19 cellular contexts compared by ENCODE assay signal in genomic region chr14:31083781-31084180, GRCh38.
"Had no signal": no experiment of that assay in that cellular context is flagged by ENCODE, and none has a peak within 500 bp of the region (broad histone marks: within the 10 kb centered on the region; RNA-seq: fewer than 3 reads in every experiment).

No MANE protein-coding gene starts in this region.

- H3K4me1 ChIP-seq: lower lobe of right lung, uterus had no signal

- H3K4me3 ChIP-seq: coronary artery, heart left ventricle, lower lobe of right lung, ovary, uterus had no signal

- H3K27ac ChIP-seq: coronary artery, foreskin keratinocyte, heart left ventricle, lower lobe of right lung, ovary, uterus had no signal

- ATAC-seq: activated CD4-positive, CD25-positive, alpha-beta regulatory T cell treated with anti-CD3 and anti-CD28 coated beads, Interleukin-2, amount 50 U/mL, for 24 hours; foreskin keratinocyte; heart left ventricle; left cardiac atrium had no signal

- H3K4me3 Mint-ChIP-seq: activated naive CD8-positive, alpha-beta T cell treated with anti-CD3 and anti-CD28 coated beads, Interleukin-2, amount 10 ng/mL, durations not matched to agents 7 days and 5 days; brain; central memory CD8-positive, alpha-beta T cell had no signal

- DNase-seq: activated CD4-positive, alpha-beta T cell treated with anti-CD3 and anti-CD28 coated beads, Interleukin-2, amount 50 U/mL, for 1 hour; activated CD8-positive, alpha-beta memory T cell treated with anti-CD3 and anti-CD28 coated beads for 24 hours; activated naive CD4-positive, alpha-beta T cell; activated naive CD8-positive, alpha-beta T cell treated with anti-CD3 and anti-CD28 coated beads, Interleukin-2, amount 10 ng/mL, durations not matched to agents 7 days and 5 days; foreskin keratinocyte; heart left ventricle; left cardiac atrium; lower lobe of right lung; midbrain; ovary; stimulated activated CD4-positive, alpha-beta T cell treated with anti-CD3 and anti-CD28 coated beads, Interleukin-12 subunit alpha, Interleukin-12 subunit beta, amount 100 ng/mL, for 4 hours; stimulated activated CD4-positive, alpha-beta T cell treated with anti-CD3 and anti-CD28 coated beads, Interleukin-2, amount 100 ng/mL, for 24 hours; T-helper 9 cell; uterus had no signal

- H3K27me3 ChIP-seq: foreskin keratinocyte, heart left ventricle, ovary, uterus had no signal

- H3K27ac Mint-ChIP-seq: activated naive CD8-positive, alpha-beta T cell treated with anti-CD3 and anti-CD28 coated beads, Interleukin-2, amount 10 ng/mL, durations not matched to agents 7 days and 5 days had no signal

- H3K36me3 Mint-ChIP-seq: activated naive CD8-positive, alpha-beta T cell treated with anti-CD3 and anti-CD28 coated beads, Interleukin-2, amount 10 ng/mL, durations not matched to agents 7 days and 5 days; brain had no signal

- FAIRE-seq: endothelial cell of umbilical vein had no signal

- H3K27me3 Mint-ChIP-seq: activated naive CD8-positive, alpha-beta T cell treated with anti-CD3 and anti-CD28 coated beads, Interleukin-2, amount 10 ng/mL, durations not matched to agents 7 days and 5 days; brain; central memory CD8-positive, alpha-beta T cell had no signal

- H3K9me3 Mint-ChIP-seq: activated naive CD8-positive, alpha-beta T cell treated with anti-CD3 and anti-CD28 coated beads, Interleukin-2, amount 10 ng/mL, durations not matched to agents 7 days and 5 days; brain; central memory CD8-positive, alpha-beta T cell had no signal

- H3K36me3 ChIP-seq: ovary, uterus had no signal

- H3K9me3 ChIP-seq: heart left ventricle, lower lobe of right lung, ovary, uterus had no signal

- H3K4me1 Mint-ChIP-seq: activated naive CD8-positive, alpha-beta T cell treated with anti-CD3 and anti-CD28 coated beads, Interleukin-2, amount 10 ng/mL, durations not matched to agents 7 days and 5 days; brain; central memory CD8-positive, alpha-beta T cell had no signal
